10 cellular contexts compared by ENCODE assay signal in genomic region chr21:43701936-43702784, GRCh38. TPM values are rescaled to one million over a fixed set of nuclear protein-coding genes. Genes with fewer than 3 reads are reported as not detected.
DNase-seq lines count a peak whose midpoint lies in the region; ATAC-seq, FAIRE-seq and TF ChIP-seq lines count a peak whose summit lies in the region.
"Had no signal": no experiment of that assay in that cellular context is flagged by ENCODE, and none has a peak within 500 bp of the region (broad histone marks: within the 10 kb centered on the region; RNA-seq: fewer than 3 reads in every experiment).

No MANE protein-coding gene starts in this region.

- CTCF ChIA-PET in H1 (lab: Charles Lee; ENCODE audit: partially characterized antibody), result interaction anchor here (0.8 to 1.6 kb wide), 3 partner anchors 11 to 26 kb away, joined by 3 to 5 read pairs (median 4); no protein-coding TSS in a partner anchor

- WGBS in H1 (ENCODE audit: extremely low coverage in 1 of 2, insufficient coverage in 1 of 2, insufficient read length in 1 of 2, insufficient replicate concordance in 2 of 2, low coverage in 1 of 2, low lambda C conversion rate in 2 of 2, missing lambda C conversion rate in 1 of 2), 2 experiments, result 83% methylated on average over 24 of the region's 29 CpGs; no CpG with 5 or more reads in 1 of the 2 experiments
- 87% methylated on average over 25 of the region's 29 CpGs for WGBS in mesenchymal stem cell
- 53 to 68% methylated on average over 26 to 29 of the region's 29 CpGs for WGBS in aorta, 2 donors

- no peak for TF ChIP-seq RAD21 in H1 (IDR thresholded peaks at IDR 0.05 in 1 of 2, conservative IDR thresholded peaks at IDR 0.05 in 1 of 2; ENCODE audit: low read depth in 2 of 2, low read length in 2 of 2)

- H3K4me1 Mint-ChIP-seq in stimulated activated effector memory CD8-positive, alpha-beta T cell treated with anti-CD3 and anti-CD28 coated beads, Interleukin-12 subunit alpha, Interleukin-12 subunit beta, amount 100 ng/mL, for 72 hours, result peaks cover 21% of the 10 kb centered on the region

- peak overlapping the region; percentile 39 for H3K4me3 Mint-ChIP-seq in stimulated activated effector memory CD8-positive, alpha-beta T cell treated with anti-CD3 and anti-CD28 coated beads, Interleukin-12 subunit alpha, Interleukin-12 subunit beta, amount 100 ng/mL, for 72 hours

- H3K18ac ChIP-seq in H1 (ENCODE audit: extremely low read depth, low read length) (no peak overlapping the region; the same call in 1 of the 2 replicates), mesenchymal stem cell (ENCODE audit: low read depth in 1 of 2, low read length in 2 of 2) (no peak overlapping the region)

- no peak overlapping the region for H2BK20ac ChIP-seq in H1 (ENCODE audit: low read length)

- no peaks in the 10 kb centered on the region for H3K27me3 ChIP-seq in H1 (replicated peaks in 1 of 4; ENCODE audit: control insufficient read depth in 3 of 4, extremely low read depth in 1 of 4, insufficient read depth in 3 of 4, low read length in 3 of 4)
- H3K27me3 ChIP-seq in mesenchymal stem cell (ENCODE audit: control insufficient read depth in 1 of 2, insufficient read depth in 1 of 2, low read length in 2 of 2), result no peaks in the 10 kb centered on the region
- H3K27me3 ChIP-seq in aorta (ENCODE audit: control insufficient read depth in 1 of 2, insufficient read depth in 2 of 2, low read length in 1 of 2), result no peaks in the 10 kb centered on the region

- peak overlapping the region; percentile 52; the same call in 1 of the 2 replicates for H2BK5ac ChIP-seq in H1 (ENCODE audit: low read depth, low read length)
- H2BK5ac ChIP-seq in mesenchymal stem cell (ENCODE audit: low read depth, low read length, poor library complexity, severe bottlenecking), result no peak overlapping the region

- no peaks in the 10 kb centered on the region for H3K9me3 Mint-ChIP-seq in stimulated activated effector memory CD8-positive, alpha-beta T cell treated with anti-CD3 and anti-CD28 coated beads, Interleukin-12 subunit alpha, Interleukin-12 subunit beta, amount 100 ng/mL, for 72 hours
- H3K9me3 Mint-ChIP-seq: activated naive CD8-positive, alpha-beta T cell treated with anti-CD3 and anti-CD28 coated beads, Interleukin-2, amount 10 ng/mL, durations not matched to agents 7 days and 5 days had no signal

- H2BK120ac ChIP-seq in H1 (replicated peaks; ENCODE audit: low read depth, low read length) (no peak overlapping the region), mesenchymal stem cell (ENCODE audit: low read depth, low read length) (no peak overlapping the region)

- H3K79me1 ChIP-seq in H1 (ENCODE audit: low read depth, low read length) (no peaks in the 10 kb centered on the region), mesenchymal stem cell (replicated peaks; ENCODE audit: low read length, poor library complexity, severe bottlenecking) (no peaks in the 10 kb centered on the region)

- no peaks in the 10 kb centered on the region for H3K9me3 ChIP-seq in H1 (ENCODE audit: insufficient read depth in 2 of 2, low read depth in 1 of 2, low read length in 1 of 2)
- no peaks in the 10 kb centered on the region for H3K9me3 ChIP-seq in mesenchymal stem cell (ENCODE audit: control insufficient read depth, low read length)
- H3K9me3 ChIP-seq in aorta (ENCODE audit: control insufficient read depth, low read length), result no peaks in the 10 kb centered on the region

- no peak overlapping the region for H3K4ac ChIP-seq in H1 (replicated peaks; ENCODE audit: insufficient read length, low read depth, low read length)
- no peak overlapping the region for H3K4ac ChIP-seq in mesenchymal stem cell (ENCODE audit: low read depth in 1 of 2, low read length in 2 of 2)

- TF ChIP-seq EP300 in H1 (IDR thresholded peaks at IDR 0.05; ENCODE audit: borderline replicate concordance in 1 of 2, low read depth in 2 of 2, low read length in 2 of 2), result no peak

- TF ChIP-seq POLR2A in H1 (IDR thresholded peaks at IDR 0.05; ENCODE audit: control extremely low read depth in 1 of 2, low read depth in 2 of 2, low read length in 2 of 2), result no peak

- no peak overlapping the region for H3K27ac Mint-ChIP-seq in stimulated activated effector memory CD8-positive, alpha-beta T cell treated with anti-CD3 and anti-CD28 coated beads, Interleukin-12 subunit alpha, Interleukin-12 subunit beta, amount 100 ng/mL, for 72 hours

- no peaks in the 10 kb centered on the region for H3K23me2 ChIP-seq in H1 (ENCODE audit: low read depth, low read length)

- H3K79me2 ChIP-seq in H1 (ENCODE audit: control insufficient read depth in 1 of 2, insufficient read depth in 2 of 2, low read length in 2 of 2), result no peaks in the 10 kb centered on the region

- TF ChIP-seq CTCF in H1 (IDR thresholded peaks at IDR 0.05; ENCODE audit: control extremely low read depth in 1 of 3, insufficient read depth in 1 of 3, low read depth in 1 of 3, low read length in 3 of 3), result no peak

- H2AFZ ChIP-seq in H1 (ENCODE audit: low read length), result no peak overlapping the region
- H2AFZ ChIP-seq in mesenchymal stem cell (ENCODE audit: low read depth, low read length), result no peak overlapping the region

- intact Hi-C loops in aorta (cut with DNase I), result no loop called here

- peaks cover 6% of the 10 kb centered on the region for H3K36me3 Mint-ChIP-seq in stimulated activated effector memory CD8-positive, alpha-beta T cell treated with anti-CD3 and anti-CD28 coated beads, Interleukin-12 subunit alpha, Interleukin-12 subunit beta, amount 100 ng/mL, for 72 hours

- H3K14ac ChIP-seq in H1 (ENCODE audit: insufficient read length) (no peak overlapping the region), mesenchymal stem cell (ENCODE audit: low read length in 2 of 2) (no peak overlapping the region)

- H2BK15ac ChIP-seq in H1 (ENCODE audit: low read length) (peak overlapping the region; percentile 16; the same call in 1 of the 2 replicates), mesenchymal stem cell (ENCODE audit: low read depth, poor library complexity, severe bottlenecking) (no peak overlapping the region)

- H2BK12ac ChIP-seq in H1 (ENCODE audit: low read depth, low read length), result peak overlapping the region; percentile 50; the same call in 1 of the 2 replicates
- H2BK12ac ChIP-seq in mesenchymal stem cell (ENCODE audit: low read length in 2 of 2), result no peak overlapping the region

- H3K9ac ChIP-seq in H1 (replicated peaks in 1 of 4; ENCODE audit: extremely low read depth in 1 of 4, low read depth in 3 of 4, low read length in 3 of 4), result no peak overlapping the region
- H3K9ac ChIP-seq in mesenchymal stem cell (ENCODE audit: low read length), result peak overlapping the region; percentile 39

- H4K8ac ChIP-seq in H1 (ENCODE audit: extremely low read depth, insufficient read depth, low read length) (peak overlapping the region; percentile 41; the same call in 1 of the 2 replicates), mesenchymal stem cell (ENCODE audit: low read length) (no peak overlapping the region)

- H3K4me2 ChIP-seq in H1 (ENCODE audit: insufficient read depth in 1 of 2, low read depth in 2 of 2, low read length in 2 of 2) (no peak overlapping the region), mesenchymal stem cell (ENCODE audit: low read length, poor library complexity, severe bottlenecking) (no peak overlapping the region)

- no peak overlapping the region for H3K56ac ChIP-seq in H1 (replicated peaks; ENCODE audit: insufficient read length, low read depth, low read length)

- ATAC-seq in stimulated activated effector memory CD8-positive, alpha-beta T cell treated with anti-CD3 and anti-CD28 coated beads, Interleukin-12 subunit alpha, Interleukin-12 subunit beta, amount 100 ng/mL, for 72 hours, result no peak
- ATAC-seq in GM21360 (IDR thresholded peaks at IDR 0.05; ENCODE audit: unreplicated experiment), result no peak
- no peak for ATAC-seq in aorta (ENCODE audit: low FRiP score)

- POLR2A ChIA-PET in H1 (lab: Charles Lee; ENCODE audit: partially characterized antibody), result interaction anchor here (0.8 to 3.3 kb wide), 7 partner anchors 9 to 813 kb away, joined by 3 to 10 read pairs (median 4); partner anchors contain the start of gene RRP1

- no peak for FAIRE-seq in H1 (lab: Jason Lieb, UNC)

- H3K27ac ChIP-seq in H1 (ENCODE audit: low read depth, low read length), result no peak overlapping the region
- no peak overlapping the region for H3K27ac ChIP-seq in mesenchymal stem cell (ENCODE audit: low read length, poor library complexity, severe bottlenecking)
- H3K27ac ChIP-seq in aorta (ENCODE audit: low read depth in 1 of 2, low read length in 2 of 2), result peak overlapping the region in 1 of 2 donors; percentile 3
- H3K27ac ChIP-seq: 22Rv1 had no signal

- H3K4me1 ChIP-seq in H1 (replicated peaks in 1 of 4; ENCODE audit: control insufficient read depth in 3 of 4, insufficient read depth in 4 of 4, low read length in 3 of 4) (peaks cover 0 to 14% (median 5%) of the 10 kb centered on the region in 4 experiments; a peak in 6 of 7 replicates), mesenchymal stem cell (ENCODE audit: control insufficient read depth, insufficient read depth, low read depth, low read length) (peaks cover 18% of the 10 kb centered on the region), aorta (ENCODE audit: control insufficient read depth in 1 of 2, insufficient read depth in 2 of 2, low read length in 2 of 2) (no peaks in the 10 kb centered on the region)

- H3K36me3 ChIP-seq in H1 (ENCODE audit: control insufficient read depth in 2 of 4, insufficient read depth in 4 of 4, low read length in 3 of 4), result no peaks in the 10 kb centered on the region
- no peaks in the 10 kb centered on the region for H3K36me3 ChIP-seq in mesenchymal stem cell (ENCODE audit: control insufficient read depth in 1 of 2, insufficient read depth in 2 of 2, low read depth in 1 of 2, low read length in 2 of 2)
- no peaks in the 10 kb centered on the region for H3K36me3 ChIP-seq in aorta (ENCODE audit: control insufficient read depth in 1 of 2, insufficient read depth in 2 of 2, low read length in 1 of 2)

- H2AK5ac ChIP-seq in H1 (ENCODE audit: low read depth, low read length) (no peak overlapping the region), mesenchymal stem cell (ENCODE audit: low read length, severe bottlenecking) (no peak overlapping the region)

- no peak overlapping the region for H3K23ac ChIP-seq in H1 (ENCODE audit: insufficient read length)
- H3K23ac ChIP-seq in mesenchymal stem cell (ENCODE audit: low read length in 2 of 2), result no peak overlapping the region

- H4K91ac ChIP-seq in H1 (replicated peaks; ENCODE audit: insufficient read length, low read length), result no peak overlapping the region
- H4K91ac ChIP-seq in mesenchymal stem cell (ENCODE audit: low read length), result peak overlapping the region; percentile 7

- H3K4me3 ChIP-seq in H1 (ENCODE audit: extremely low read depth in 1 of 4, insufficient read depth in 2 of 4, low read depth in 3 of 4, low read length in 4 of 4) (no peak overlapping the region), mesenchymal stem cell (ENCODE audit: insufficient read depth in 1 of 2, low read depth in 1 of 2, low read length in 2 of 2) (no peak overlapping the region), aorta (ENCODE audit: low read length in 2 of 2) (no peak overlapping the region)

- H4K20me1 ChIP-seq in H1 (replicated peaks in 1 of 2; ENCODE audit: control insufficient read depth in 1 of 2, insufficient read depth in 2 of 2, low read length in 2 of 2), result no peaks in the 10 kb centered on the region

- H4K5ac ChIP-seq in H1 (ENCODE audit: insufficient read length, low read depth, low read length), result no peak overlapping the region

- peak; percentile 25 for DNase-seq in DMS153 treated with DMSO at 0.1 percent for 48 hours (lab: John Stamatoyannopoulos, UW; ENCODE audit: unreplicated experiment)
- DNase-seq in DMS153 (lab: John Stamatoyannopoulos, UW), result no peak
- DNase-seq in H1 (ENCODE audit: low read depth in 1 of 2, low spot score in 2 of 2), result no peak
- DNase-seq in mesenchymal stem cell, result no peak
- DNase-seq in stimulated activated effector memory CD8-positive, alpha-beta T cell treated with anti-CD3 and anti-CD28 coated beads, Interleukin-12 subunit alpha, Interleukin-12 subunit beta, amount 100 ng/mL, for 72 hours (ENCODE audit: low spot score in 2 of 2), result no peak
- no peak for DNase-seq in amygdala (lab: John Stamatoyannopoulos, UW)
- no peak for DNase-seq in aorta

RNA-seq across cellular contexts. Expression of gene PDXK, which starts 16.8 kb away (rescaled TPM):
- total RNA-seq in H1 (2021; fragmentation: NEBNext Ultra II Directional; extraction: Animal tissue kit (Norgen Biotek cat#: 25700)), result 112 and 116 TPM in 2 replicates
- polyA plus RNA-seq in H1 (2011; rRNA removed) (78.0 and 98.0 TPM in 2 replicates), aorta (10 to 100 TPM; 25.8 to 38.2 TPM)
- 101 TPM for polyA plus RNA-seq in H1 (2011; cell fraction: cytosol; rRNA removed)
- 89.3 TPM for polyA plus RNA-seq in H1 (2011; cell fraction: nucleus; rRNA removed)
- 67.6 to 101 TPM (median 96.1 TPM) in 4 replicates for polyA plus RNA-seq in H1 (2012, experiment 1 of 2)
- polyA plus RNA-seq in H1 (2012, experiment 2 of 2), result 57.4 TPM
- 51.4 TPM for polyA plus RNA-seq in H1 (2013, experiment 1 of 2)
- polyA plus RNA-seq in H1 (2013, experiment 2 of 2), result 46.9 TPM
- polyA minus RNA-seq in H1 (2011; rRNA and poly(A)+ RNA removed), result 109 and 120 TPM in 2 replicates
- polyA minus RNA-seq in H1 (2011; cell fraction: cytosol; rRNA and poly(A)+ RNA removed), result 67.0 TPM
- 33.6 TPM for polyA minus RNA-seq in H1 (2011; cell fraction: nucleus; rRNA and poly(A)+ RNA removed)
- polyA plus RNA-seq in mesenchymal stem cell (2013, experiment 1 of 2), result 72.9 TPM
- polyA plus RNA-seq in mesenchymal stem cell (2013, experiment 2 of 2), result 72.1 TPM
- 10 to 100 TPM; 90.7 to 94.4 TPM for total RNA-seq in aorta

RNA-seq across cellular contexts. Expression of gene RRP1B, which starts 42.8 kb away (rescaled TPM):
- total RNA-seq in H1 (2021; fragmentation: NEBNext Ultra II Directional; extraction: Animal tissue kit (Norgen Biotek cat#: 25700)), result 96.7 and 97.3 TPM in 2 replicates
- 25.8 and 27.0 TPM in 2 replicates for polyA plus RNA-seq in H1 (2011; rRNA removed)
- 26.8 TPM for polyA plus RNA-seq in H1 (2011; cell fraction: cytosol; rRNA removed)
- polyA plus RNA-seq in H1 (2011; cell fraction: nucleus; rRNA removed), result 33.9 TPM
- 43.2 to 52.8 TPM (median 48.2 TPM) in 4 replicates for polyA plus RNA-seq in H1 (2012, experiment 1 of 2)
- polyA plus RNA-seq in H1 (2012, experiment 2 of 2), result 12.0 TPM
- 49.1 TPM for polyA plus RNA-seq in H1 (2013, experiment 1 of 2)
- 49.5 TPM for polyA plus RNA-seq in H1 (2013, experiment 2 of 2)
- 42.4 and 47.6 TPM in 2 replicates for polyA minus RNA-seq in H1 (2011; rRNA and poly(A)+ RNA removed)
- 38.3 TPM for polyA minus RNA-seq in H1 (2011; cell fraction: cytosol; rRNA and poly(A)+ RNA removed)
- 28.8 TPM for polyA minus RNA-seq in H1 (2011; cell fraction: nucleus; rRNA and poly(A)+ RNA removed)
- polyA plus RNA-seq in mesenchymal stem cell (2013, experiment 1 of 2), result 15.6 TPM
- 15.9 TPM for polyA plus RNA-seq in mesenchymal stem cell (2013, experiment 2 of 2)
- 10 to 100 TPM; 15.9 to 16.4 TPM for total RNA-seq in aorta
- 1 to 10 TPM; 4.9 to 5.9 TPM for polyA plus RNA-seq in aorta

RNA-seq across cellular contexts. Expression of gene HSF2BP, which starts 42.9 kb away (rescaled TPM):
- total RNA-seq in H1 (2021; fragmentation: NEBNext Ultra II Directional; extraction: Animal tissue kit (Norgen Biotek cat#: 25700)), result 0.71 and 0.93 TPM in 2 replicates
- polyA plus RNA-seq in H1 (2011; rRNA removed) (0.51 and 0.52 TPM in 2 replicates), aorta (not detected)
- 0.83 TPM for polyA plus RNA-seq in H1 (2011; cell fraction: cytosol; rRNA removed)
- 0.76 TPM for polyA plus RNA-seq in H1 (2011; cell fraction: nucleus; rRNA removed)
- polyA plus RNA-seq in H1 (2012, experiment 1 of 2), result 0.50 to 0.85 TPM (median 0.63 TPM) in 4 replicates
- 0.30 TPM for polyA plus RNA-seq in H1 (2012, experiment 2 of 2)
- 0.43 TPM for polyA plus RNA-seq in H1 (2013, experiment 1 of 2)
- polyA plus RNA-seq in H1 (2013, experiment 2 of 2), result 0.46 TPM
- polyA minus RNA-seq in H1 (2011; rRNA and poly(A)+ RNA removed), result 0.68 and 1.1 TPM in 2 replicates
- polyA minus RNA-seq in H1 (2011; cell fraction: cytosol; rRNA and poly(A)+ RNA removed), result 1.2 TPM
- 2.4 TPM for polyA minus RNA-seq in H1 (2011; cell fraction: nucleus; rRNA and poly(A)+ RNA removed)
- polyA plus RNA-seq in mesenchymal stem cell (2013, experiment 1 of 2), result 1.0 TPM
- 0.82 TPM for polyA plus RNA-seq in mesenchymal stem cell (2013, experiment 2 of 2)
- under 1 TPM in 1 of 2 donors, not detected in 1; 0.51 TPM for total RNA-seq in aorta
